ENCODE assay signal across 17 cellular contexts in genomic region chr15:95511680-95512079, GRCh38.
DNase-seq lines count a peak whose midpoint lies in the region; ATAC-seq, FAIRE-seq and TF ChIP-seq lines count a peak whose summit lies in the region.
"Had no signal": no experiment of that assay in that cellular context is flagged by ENCODE, and none has a peak within 500 bp of the region (broad histone marks: within the 10 kb centered on the region; RNA-seq: fewer than 3 reads in every experiment).

No MANE protein-coding gene starts in this region.

- H3K4me2 ChIP-seq in GM12878 (ENCODE audit: control insufficient read depth, insufficient read depth) = no peak overlapping the region

- H3K27ac Mint-ChIP-seq in HFFc6 = no peak overlapping the region
- H3K27ac Mint-ChIP-seq: CD4-positive, CD25-positive, alpha-beta regulatory T cell had no signal

- no peak overlapping the region for H3K27ac ChIP-seq in GM12878 (ENCODE audit: control insufficient read depth, insufficient read depth)

- FAIRE-seq in GM12878 (lab: Jason Lieb, UNC) = peak; percentile 57

- H3K79me2 ChIP-seq in GM12878 (ENCODE audit: control insufficient read depth, insufficient read depth, low read length) = no peaks in the 10 kb centered on the region

- POLR2A ChIA-PET in GM12878 (lab: Charles Lee) = interaction anchor here (0.6 to 0.7 kb wide), 2 partner anchors 31 to 111 kb away, joined by 3 read pairs; no protein-coding TSS in a partner anchor

- TF ChIP-seq CTCF in HFFc6 (IDR thresholded peaks at IDR 0.05) (no peak), GM12878 (IDR thresholded peaks at IDR 0.05 in 2 of 3, conservative IDR thresholded peaks at IDR 0.05 in 1 of 3; ENCODE audit: control insufficient read depth in 2 of 3, extremely low read depth in 1 of 3, insufficient read depth in 1 of 3, low read depth in 3 of 3, low read length in 3 of 3) (no peak)

- H2AFZ ChIP-seq in GM12878 (ENCODE audit: control insufficient read depth, low read depth, low read length) = no peak overlapping the region

- CTCF ChIA-PET in GM12878 (lab: Yijun Ruan, JAX) = interaction anchor here (0.7 kb wide), 2 partner anchors 18 to 110 kb away, joined by 3 to 4 read pairs; no protein-coding TSS in a partner anchor

- no peak for ATAC-seq in GM12878
- ATAC-seq in GM18511 (IDR thresholded peaks at IDR 0.05; ENCODE audit: unreplicated experiment) = no peak
- ATAC-seq in esophagus mucosa = no peak

- no peaks in the 10 kb centered on the region for H3K36me3 Mint-ChIP-seq in HFFc6 (ENCODE audit: low read depth)
- H3K36me3 Mint-ChIP-seq: CD4-positive, CD25-positive, alpha-beta regulatory T cell had no signal

- H3K9me3 ChIP-seq in GM12878 (replicated peaks; ENCODE audit: control insufficient read depth, insufficient read depth, low read length) = no peaks in the 10 kb centered on the region; the same call in 2 of the 3 replicates
- H3K9me3 ChIP-seq: Caco-2 had no signal

- H3K4me1 ChIP-seq in GM12878 (ENCODE audit: control insufficient read depth, insufficient read depth, low read length) = no peaks in the 10 kb centered on the region
- H3K4me1 ChIP-seq: Caco-2 had no signal

- peaks cover 15% of the 10 kb centered on the region for H3K4me1 Mint-ChIP-seq in HFFc6 (ENCODE audit: low read depth)
- H3K4me1 Mint-ChIP-seq: CD4-positive, CD25-positive, alpha-beta regulatory T cell had no signal

- H3K9me3 Mint-ChIP-seq in HFFc6 = no peaks in the 10 kb centered on the region

- no peak for TF ChIP-seq RAD21 in GM12878 (IDR thresholded peaks at IDR 0.05; ENCODE audit: insufficient read depth, low read depth, low read length)

- TF ChIP-seq EP300 in GM12878 (IDR thresholded peaks at IDR 0.05; ENCODE audit: borderline replicate concordance in 1 of 2, control insufficient read depth in 1 of 2, low read depth in 2 of 2, low read length in 2 of 2) = no peak

- H3K27me3 Mint-ChIP-seq in HFFc6 (ENCODE audit: insufficient read depth) = peaks cover 2% of the 10 kb centered on the region; the same call in 1 of the 2 replicates
- H3K27me3 Mint-ChIP-seq: CD4-positive, CD25-positive, alpha-beta regulatory T cell had no signal

- H3K36me3 ChIP-seq in GM12878 (ENCODE audit: control insufficient read depth in 2 of 2, insufficient read depth in 2 of 2, low read length in 1 of 2) = no peaks in the 10 kb centered on the region

- no peaks in the 10 kb centered on the region for H4K20me1 ChIP-seq in GM12878 (ENCODE audit: control insufficient read depth, insufficient read depth)

- H3K9ac ChIP-seq in GM12878 (ENCODE audit: control insufficient read depth, insufficient read depth, low read length) = no peak overlapping the region

- no peak overlapping the region for H3K4me3 ChIP-seq in GM12878

- SMC1A ChIA-PET in GM12878 (lab: Charles Lee; ENCODE audit: uncharacterized antibody, unreplicated experiment) = interaction anchor here (1.0 kb wide), 1 partner anchor 19 kb away, joined by 3 read pairs; no protein-coding TSS in a partner anchor

- H3K4me3 Mint-ChIP-seq in HFFc6 = no peak overlapping the region
- H3K4me3 Mint-ChIP-seq: CD4-positive, CD25-positive, alpha-beta regulatory T cell had no signal

- no peak for TF ChIP-seq POLR2A in GM12878 (IDR thresholded peaks at IDR 0.05; ENCODE audit: low read depth, low read length)

- H3K27me3 ChIP-seq in GM12878 (replicated peaks in 1 of 2; ENCODE audit: control insufficient read depth in 2 of 2, insufficient read depth in 2 of 2, low read length in 1 of 2) = no peaks in the 10 kb centered on the region

- in situ Hi-C loops in GM12878 (cut with MboI) = no loop called here

- RAD21 ChIA-PET in GM12878 (lab: Charles Lee; ENCODE audit: unreplicated experiment) = interaction anchor here (0.6 kb wide), 1 partner anchor 13 kb away, joined by 3 read pairs; no protein-coding TSS in a partner anchor

- intact Hi-C loops in GM12878 (cut with micrococcal nuclease; ENCODE audit: unreplicated experiment) = no loop called here

- peak; percentile 69 for DNase-seq in EH (ENCODE audit: low read depth)
- DNase-seq in HFFc6 = peak; percentile 51
- DNase-seq in GM12878 (ENCODE audit: low read depth, low spot score) = no peak
- DNase-seq in iris pigment epithelial cell (ENCODE audit: low read depth) = peak; percentile 30
- no peak for DNase-seq in stimulated activated CD4-positive, alpha-beta T cell treated with anti-CD3 and anti-CD28 coated beads, Interleukin-4, amount 100 ng/mL, for 1 hour
- DNase-seq: Caco-2; CD4-positive, CD25-positive, alpha-beta regulatory T cell; DMS153; NCI-H1417 treated with DMSO at 0.1 percent for 48 hours; NCI-H2029 treated with DMSO at 0.1 percent for 48 hours; NCI-H2171 treated with DMSO at 0.1 percent for 48 hours; NCI-H748 treated with DMSO at 0.1 percent for 48 hours; OCI-M1; RPMI8226; SIG-M5 had no signal

- no TSS peak for BruUV-seq in GM12878 (replicated peaks; lab: Mats Ljungman, UMichigan)

TF ChIP-seq in GM12878, 131 proteins besides CTCF, POLR2A, EP300 and RAD21:
- TF ChIP-seq TARDBP (IDR thresholded peaks at IDR 0.05; ENCODE audit: borderline replicate concordance) (no peak), CEBPB (IDR thresholded peaks at IDR 0.05; ENCODE audit: borderline replicate concordance in 1 of 2, low read depth in 2 of 2, low read length in 2 of 2) (no peak), ZNF384 (IDR thresholded peaks at IDR 0.05; ENCODE audit: borderline replicate concordance, low read depth, low read length) (no peak), BCL3 (IDR thresholded peaks at IDR 0.05; ENCODE audit: borderline replicate concordance, insufficient read depth, low read depth, low read length, poor library complexity, severe bottlenecking) (no peak), SREBF1 (IDR thresholded peaks at IDR 0.05; ENCODE audit: low read length) (no peak), STAT3 (IDR thresholded peaks at IDR 0.05; ENCODE audit: low read depth, low read length) (no peak), RELB (IDR thresholded peaks at IDR 0.05; ENCODE audit: low read depth) (no peak), KLF5 (IDR thresholded peaks at IDR 0.05; ENCODE audit: partially characterized antibody) (no peak), KAT2A (conservative IDR thresholded peaks at IDR 0.05; ENCODE audit: control insufficient read depth, low read depth, low read length) (no peak), PBX3 (IDR thresholded peaks at IDR 0.05; ENCODE audit: insufficient replicate concordance, low read depth, low read length) (no peak), HCFC1 (IDR thresholded peaks at IDR 0.05; ENCODE audit: low read length) (no peak), WRNIP1 (IDR thresholded peaks at IDR 0.05; ENCODE audit: borderline replicate concordance, low read depth, low read length) (no peak), ZSCAN29 (IDR thresholded peaks at IDR 0.05) (no peak)

Comparison
In these comparisons a context has a peak if more than half of its experiments do, and no peak if none do; other contexts are left out.
1. DNase-seq: peak in EH (single experiment), HFFc6 (single experiment) and iris pigment epithelial cell (single experiment); none in GM12878 (single experiment) and stimulated activated CD4-positive, alpha-beta T cell treated with anti-CD3 and anti-CD28 coated beads, Interleukin-4, amount 100 ng/mL, for 1 hour (single experiment).